1 cellular context compared by ENCODE assay signal in the genomic region with DNA sequence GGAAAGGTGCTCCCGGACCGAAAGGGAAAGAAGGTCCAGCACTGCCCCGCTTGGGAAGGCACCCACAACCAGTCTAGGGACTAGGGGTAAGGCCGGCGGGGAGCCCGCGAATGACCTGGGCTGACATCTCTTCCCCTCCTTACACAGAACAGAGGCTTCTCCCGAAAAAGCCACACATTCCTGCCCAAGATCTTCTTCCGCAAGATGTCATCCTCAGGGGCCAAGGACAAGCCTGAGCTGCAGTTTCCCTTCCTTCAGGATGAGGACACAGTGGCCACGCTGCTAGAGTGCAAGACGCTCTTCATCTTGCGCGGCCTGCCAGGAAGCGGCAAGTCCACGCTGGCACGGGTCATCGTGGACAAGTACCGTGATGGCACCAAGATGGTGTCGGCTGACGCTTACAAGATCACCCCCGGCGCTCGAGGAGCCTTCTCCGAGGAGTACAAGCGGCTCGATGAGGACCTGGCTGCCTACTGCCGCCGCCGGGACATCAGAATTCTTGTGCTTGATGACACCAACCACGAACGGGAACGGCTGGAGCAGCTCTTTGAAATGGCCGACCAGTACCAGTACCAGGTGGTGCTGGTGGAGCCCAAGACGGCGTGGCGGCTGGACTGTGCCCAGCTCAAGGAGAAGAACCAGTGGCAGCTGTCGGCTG.
TF ChIP-seq lines count a peak whose summit lies in the region.

No MANE protein-coding gene starts in this region.

TF ChIP-seq in HepG2, 621 proteins besides CTCF, POLR2A, EP300 and RAD21 (continues in another document):
- 0 out of 2 replicates have a peak, but pooled peaks have one; percentile 25 for TF ChIP-seq ZNF841 (CRISPR knock-in tag; IDR thresholded peaks at IDR 0.05; ENCODE audit: borderline replicate concordance)
- TF ChIP-seq SRSF1 (optimal IDR thresholded peaks at IDR 0.05; ENCODE audit: low read depth, low read length): peak; percentile 8
- 0 out of 2 replicates have a peak, but pooled peaks have one; percentile 8 for TF ChIP-seq ZNF326 (CRISPR knock-in tag; IDR thresholded peaks at IDR 0.05; ENCODE audit: borderline replicate concordance)
- TF ChIP-seq RBFOX2 (IDR thresholded peaks at IDR 0.05; ENCODE audit: low read depth, low read length): peak; percentile 51; the same call in 1 of the 2 replicates
- TF ChIP-seq HNRNPL (IDR thresholded peaks at IDR 0.05; ENCODE audit: low read depth, low read length): peak; percentile 17; the same call in 1 of the 2 replicates
- TF ChIP-seq HNRNPLL (IDR thresholded peaks at IDR 0.05; ENCODE audit: low read depth, low read length, poor library complexity, severe bottlenecking): peak; percentile 24
- peak; percentile 95 for TF ChIP-seq AGO2 (optimal IDR thresholded peaks at IDR 0.05; ENCODE audit: low read depth, low read length)
- TF ChIP-seq XRCC5 (optimal IDR thresholded peaks at IDR 0.05; ENCODE audit: low read length): peak; percentile 8
- TF ChIP-seq KDM5B (CRISPR knock-in tag; IDR thresholded peaks at IDR 0.05; ENCODE audit: borderline replicate concordance): peak; percentile 36; the same call in 1 of the 2 replicates
- TF ChIP-seq BRD4 (CRISPR knock-in tag; IDR thresholded peaks at IDR 0.05): 0 out of 2 replicates have a peak, but pooled peaks have one; percentile 42
- no peak for TF ChIP-seq ZNF740 (CRISPR knock-in tag; IDR thresholded peaks at IDR 0.05)
- TF ChIP-seq, protein P1, sequence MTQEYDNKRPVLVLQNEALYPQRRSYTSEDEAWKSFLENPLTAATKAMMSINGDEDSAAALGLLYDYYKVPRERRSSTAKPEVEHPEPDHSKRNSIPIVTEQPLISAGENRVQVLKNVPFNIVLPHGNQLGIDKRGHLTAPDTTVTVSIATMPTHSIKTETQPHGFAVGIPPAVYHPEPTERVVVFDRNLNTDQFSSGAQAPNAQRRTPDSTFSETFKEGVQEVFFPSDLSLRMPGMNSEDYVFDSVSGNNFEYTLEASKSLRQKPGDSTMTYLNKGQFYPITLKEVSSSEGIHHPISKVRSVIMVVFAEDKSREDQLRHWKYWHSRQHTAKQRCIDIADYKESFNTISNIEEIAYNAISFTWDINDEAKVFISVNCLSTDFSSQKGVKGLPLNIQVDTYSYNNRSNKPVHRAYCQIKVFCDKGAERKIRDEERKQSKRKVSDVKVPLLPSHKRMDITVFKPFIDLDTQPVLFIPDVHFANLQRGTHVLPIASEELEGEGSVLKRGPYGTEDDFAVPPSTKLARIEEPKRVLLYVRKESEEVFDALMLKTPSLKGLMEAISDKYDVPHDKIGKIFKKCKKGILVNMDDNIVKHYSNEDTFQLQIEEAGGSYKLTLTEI (CRISPR knock-in tag; conservative IDR thresholded peaks at IDR 0.05): no peak
- 0 out of 2 replicates have a peak, but pooled peaks have one; percentile 21 for TF ChIP-seq SP2 (CRISPR knock-in tag; IDR thresholded peaks at IDR 0.05)
- TF ChIP-seq KLF13 (CRISPR knock-in tag; IDR thresholded peaks at IDR 0.05): 0 out of 2 replicates have a peak, but pooled peaks have one; percentile 32
- TF ChIP-seq ZBTB25 (CRISPR knock-in tag; IDR thresholded peaks at IDR 0.05): no peak
- no peak for TF ChIP-seq MTF2 (CRISPR knock-in tag; IDR thresholded peaks at IDR 0.05; ENCODE audit: borderline replicate concordance)
- TF ChIP-seq HIC2 (CRISPR knock-in tag; IDR thresholded peaks at IDR 0.05; ENCODE audit: low read depth): 0 out of 2 replicates have a peak, but pooled peaks have one; percentile 30
- TF ChIP-seq HOXA3 (CRISPR knock-in tag; IDR thresholded peaks at IDR 0.05): 0 out of 2 replicates have a peak, but pooled peaks have one; percentile 32
- TF ChIP-seq, protein P2, sequence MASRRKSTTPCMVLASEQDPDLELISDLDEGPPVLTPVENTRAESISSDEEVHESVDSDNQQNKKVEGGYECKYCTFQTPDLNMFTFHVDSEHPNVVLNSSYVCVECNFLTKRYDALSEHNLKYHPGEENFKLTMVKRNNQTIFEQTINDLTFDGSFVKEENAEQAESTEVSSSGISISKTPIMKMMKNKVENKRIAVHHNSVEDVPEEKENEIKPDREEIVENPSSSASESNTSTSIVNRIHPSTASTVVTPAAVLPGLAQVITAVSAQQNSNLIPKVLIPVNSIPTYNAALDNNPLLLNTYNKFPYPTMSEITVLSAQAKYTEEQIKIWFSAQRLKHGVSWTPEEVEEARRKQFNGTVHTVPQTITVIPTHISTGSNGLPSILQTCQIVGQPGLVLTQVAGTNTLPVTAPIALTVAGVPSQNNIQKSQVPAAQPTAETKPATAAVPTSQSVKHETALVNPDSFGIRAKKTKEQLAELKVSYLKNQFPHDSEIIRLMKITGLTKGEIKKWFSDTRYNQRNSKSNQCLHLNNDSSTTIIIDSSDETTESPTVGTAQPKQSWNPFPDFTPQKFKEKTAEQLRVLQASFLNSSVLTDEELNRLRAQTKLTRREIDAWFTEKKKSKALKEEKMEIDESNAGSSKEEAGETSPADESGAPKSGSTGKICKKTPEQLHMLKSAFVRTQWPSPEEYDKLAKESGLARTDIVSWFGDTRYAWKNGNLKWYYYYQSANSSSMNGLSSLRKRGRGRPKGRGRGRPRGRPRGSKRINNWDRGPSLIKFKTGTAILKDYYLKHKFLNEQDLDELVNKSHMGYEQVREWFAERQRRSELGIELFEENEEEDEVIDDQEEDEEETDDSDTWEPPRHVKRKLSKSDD (CRISPR knock-in tag; IDR thresholded peaks at IDR 0.05; ENCODE audit: low read depth): 0 out of 2 replicates have a peak, but pooled peaks have one; percentile 13
- TF ChIP-seq, protein P3, sequence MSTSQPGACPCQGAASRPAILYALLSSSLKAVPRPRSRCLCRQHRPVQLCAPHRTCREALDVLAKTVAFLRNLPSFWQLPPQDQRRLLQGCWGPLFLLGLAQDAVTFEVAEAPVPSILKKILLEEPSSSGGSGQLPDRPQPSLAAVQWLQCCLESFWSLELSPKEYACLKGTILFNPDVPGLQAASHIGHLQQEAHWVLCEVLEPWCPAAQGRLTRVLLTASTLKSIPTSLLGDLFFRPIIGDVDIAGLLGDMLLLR (CRISPR knock-in tag; IDR thresholded peaks at IDR 0.05): 0 out of 2 replicates have a peak, but pooled peaks have one; percentile 5
- TF ChIP-seq ZNF781 (CRISPR knock-in tag; IDR thresholded peaks at IDR 0.05; ENCODE audit: borderline replicate concordance, not compliant biosample characterization): no peak
- TF ChIP-seq HOXA9 (CRISPR knock-in tag; IDR thresholded peaks at IDR 0.05; ENCODE audit: borderline replicate concordance): 0 out of 2 replicates have a peak, but pooled peaks have one; percentile 42
- no peak for TF ChIP-seq NPAS2 (CRISPR knock-in tag; IDR thresholded peaks at IDR 0.05; ENCODE audit: borderline replicate concordance)
- TF ChIP-seq IKZF4 (CRISPR knock-in tag; IDR thresholded peaks at IDR 0.05; ENCODE audit: borderline replicate concordance, low read depth, not compliant biosample characterization): peak; percentile 40
- TF ChIP-seq ZBTB38 (CRISPR knock-in tag; IDR thresholded peaks at IDR 0.05): peak; percentile 77
- TF ChIP-seq, protein P4, sequence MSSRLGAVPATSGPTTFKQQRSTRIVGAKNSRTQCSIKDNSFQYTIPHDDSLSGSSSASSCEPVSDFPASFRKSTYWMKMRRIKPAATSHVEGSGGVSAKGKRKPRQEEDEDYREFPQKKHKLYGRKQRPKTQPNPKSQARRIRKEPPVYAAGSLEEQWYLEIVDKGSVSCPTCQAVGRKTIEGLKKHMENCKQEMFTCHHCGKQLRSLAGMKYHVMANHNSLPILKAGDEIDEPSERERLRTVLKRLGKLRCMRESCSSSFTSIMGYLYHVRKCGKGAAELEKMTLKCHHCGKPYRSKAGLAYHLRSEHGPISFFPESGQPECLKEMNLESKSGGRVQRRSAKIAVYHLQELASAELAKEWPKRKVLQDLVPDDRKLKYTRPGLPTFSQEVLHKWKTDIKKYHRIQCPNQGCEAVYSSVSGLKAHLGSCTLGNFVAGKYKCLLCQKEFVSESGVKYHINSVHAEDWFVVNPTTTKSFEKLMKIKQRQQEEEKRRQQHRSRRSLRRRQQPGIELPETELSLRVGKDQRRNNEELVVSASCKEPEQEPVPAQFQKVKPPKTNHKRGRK (CRISPR knock-in tag; IDR thresholded peaks at IDR 0.05): 0 out of 2 replicates have a peak, but pooled peaks have one; percentile 45
- TF ChIP-seq, protein P5, sequence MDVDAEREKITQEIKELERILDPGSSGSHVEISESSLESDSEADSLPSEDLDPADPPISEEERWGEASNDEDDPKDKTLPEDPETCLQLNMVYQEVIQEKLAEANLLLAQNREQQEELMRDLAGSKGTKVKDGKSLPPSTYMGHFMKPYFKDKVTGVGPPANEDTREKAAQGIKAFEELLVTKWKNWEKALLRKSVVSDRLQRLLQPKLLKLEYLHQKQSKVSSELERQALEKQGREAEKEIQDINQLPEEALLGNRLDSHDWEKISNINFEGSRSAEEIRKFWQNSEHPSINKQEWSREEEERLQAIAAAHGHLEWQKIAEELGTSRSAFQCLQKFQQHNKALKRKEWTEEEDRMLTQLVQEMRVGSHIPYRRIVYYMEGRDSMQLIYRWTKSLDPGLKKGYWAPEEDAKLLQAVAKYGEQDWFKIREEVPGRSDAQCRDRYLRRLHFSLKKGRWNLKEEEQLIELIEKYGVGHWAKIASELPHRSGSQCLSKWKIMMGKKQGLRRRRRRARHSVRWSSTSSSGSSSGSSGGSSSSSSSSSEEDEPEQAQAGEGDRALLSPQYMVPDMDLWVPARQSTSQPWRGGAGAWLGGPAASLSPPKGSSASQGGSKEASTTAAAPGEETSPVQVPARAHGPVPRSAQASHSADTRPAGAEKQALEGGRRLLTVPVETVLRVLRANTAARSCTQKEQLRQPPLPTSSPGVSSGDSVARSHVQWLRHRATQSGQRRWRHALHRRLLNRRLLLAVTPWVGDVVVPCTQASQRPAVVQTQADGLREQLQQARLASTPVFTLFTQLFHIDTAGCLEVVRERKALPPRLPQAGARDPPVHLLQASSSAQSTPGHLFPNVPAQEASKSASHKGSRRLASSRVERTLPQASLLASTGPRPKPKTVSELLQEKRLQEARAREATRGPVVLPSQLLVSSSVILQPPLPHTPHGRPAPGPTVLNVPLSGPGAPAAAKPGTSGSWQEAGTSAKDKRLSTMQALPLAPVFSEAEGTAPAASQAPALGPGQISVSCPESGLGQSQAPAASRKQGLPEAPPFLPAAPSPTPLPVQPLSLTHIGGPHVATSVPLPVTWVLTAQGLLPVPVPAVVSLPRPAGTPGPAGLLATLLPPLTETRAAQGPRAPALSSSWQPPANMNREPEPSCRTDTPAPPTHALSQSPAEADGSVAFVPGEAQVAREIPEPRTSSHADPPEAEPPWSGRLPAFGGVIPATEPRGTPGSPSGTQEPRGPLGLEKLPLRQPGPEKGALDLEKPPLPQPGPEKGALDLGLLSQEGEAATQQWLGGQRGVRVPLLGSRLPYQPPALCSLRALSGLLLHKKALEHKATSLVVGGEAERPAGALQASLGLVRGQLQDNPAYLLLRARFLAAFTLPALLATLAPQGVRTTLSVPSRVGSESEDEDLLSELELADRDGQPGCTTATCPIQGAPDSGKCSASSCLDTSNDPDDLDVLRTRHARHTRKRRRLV (CRISPR knock-in tag; IDR thresholded peaks at IDR 0.05): 0 out of 2 replicates have a peak, but pooled peaks have one; percentile 39
- peak; percentile 30; the same call in 1 of the 2 replicates for TF ChIP-seq GABPB1 (CRISPR knock-in tag; IDR thresholded peaks at IDR 0.05)
- TF ChIP-seq, protein P6, sequence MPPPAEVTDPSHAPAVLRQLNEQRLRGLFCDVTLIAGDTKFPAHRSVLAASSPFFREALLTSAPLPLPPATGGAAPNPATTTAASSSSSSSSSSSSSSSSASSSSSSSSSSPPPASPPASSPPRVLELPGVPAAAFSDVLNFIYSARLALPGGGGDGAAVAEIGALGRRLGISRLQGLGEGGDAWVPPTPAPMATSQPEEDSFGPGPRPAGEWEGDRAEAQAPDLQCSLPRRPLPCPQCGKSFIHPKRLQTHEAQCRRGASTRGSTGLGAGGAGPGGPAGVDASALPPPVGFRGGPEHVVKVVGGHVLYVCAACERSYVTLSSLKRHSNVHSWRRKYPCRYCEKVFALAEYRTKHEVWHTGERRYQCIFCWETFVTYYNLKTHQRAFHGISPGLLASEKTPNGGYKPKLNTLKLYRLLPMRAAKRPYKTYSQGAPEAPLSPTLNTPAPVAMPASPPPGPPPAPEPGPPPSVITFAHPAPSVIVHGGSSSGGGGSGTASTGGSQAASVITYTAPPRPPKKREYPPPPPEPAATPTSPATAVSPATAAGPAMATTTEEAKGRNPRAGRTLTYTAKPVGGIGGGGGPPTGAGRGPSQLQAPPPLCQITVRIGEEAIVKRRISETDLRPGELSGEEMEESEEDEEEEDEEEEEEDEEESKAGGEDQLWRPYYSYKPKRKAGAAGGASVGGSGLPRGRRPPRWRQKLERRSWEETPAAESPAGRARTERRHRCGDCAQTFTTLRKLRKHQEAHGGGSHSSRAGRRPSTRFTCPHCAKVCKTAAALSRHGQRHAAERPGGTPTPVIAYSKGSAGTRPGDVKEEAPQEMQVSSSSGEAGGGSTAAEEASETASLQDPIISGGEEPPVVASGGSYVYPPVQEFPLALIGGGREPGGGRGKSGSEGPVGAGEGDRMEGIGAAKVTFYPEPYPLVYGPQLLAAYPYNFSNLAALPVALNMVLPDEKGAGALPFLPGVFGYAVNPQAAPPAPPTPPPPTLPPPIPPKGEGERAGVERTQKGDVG (CRISPR knock-in tag; IDR thresholded peaks at IDR 0.05; ENCODE audit: borderline replicate concordance): peak; percentile 87; the same call in 1 of the 2 replicates
- TF ChIP-seq HDAC6 (IDR thresholded peaks at IDR 0.05; ENCODE audit: low read depth, low read length): no peak
